Comparison of ENCODE assay signal across 9 cellular contexts in the genomic region with DNA sequence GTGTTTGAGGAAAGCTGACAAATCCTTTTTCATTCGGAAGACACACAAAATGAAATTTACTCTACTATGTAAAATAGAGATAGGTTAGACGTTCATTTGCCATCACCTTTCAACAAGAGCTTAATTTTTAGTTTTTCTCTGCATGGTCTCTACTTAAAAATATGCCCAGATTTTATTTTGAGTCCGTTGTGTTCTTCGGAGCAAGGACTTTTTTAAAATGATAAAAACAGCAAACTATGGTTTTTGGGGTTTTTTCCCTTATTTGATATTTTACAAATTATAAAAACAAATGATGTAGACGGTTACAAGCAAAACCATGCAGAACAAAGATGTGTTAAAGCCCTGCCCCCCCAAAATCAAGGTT. TPM values are rescaled to one million over a fixed set of nuclear protein-coding genes. Genes with fewer than 3 reads are reported as not detected.
A peak's percentile ranks its signal among the peaks of the same experiment; 100 is the strongest.
DNase-seq lines count a peak whose midpoint lies in the region; ATAC-seq, FAIRE-seq and TF ChIP-seq lines count a peak whose summit lies in the region.
"Had no signal": no experiment of that assay in that cellular context is flagged by ENCODE, and none has a peak within 500 bp of the region (broad histone marks: within the 10 kb centered on the region; RNA-seq: fewer than 3 reads in every experiment).

No MANE protein-coding gene starts in this region.

- CTCF ChIA-PET in activated naive CD4-positive, alpha-beta T cell treated with anti-CD3 and anti-CD28 coated beads for 36 hours (lab: Charles Lee): interaction anchor here (0.6 to 7.4 kb wide), 31 partner anchors 9 to 324 kb away, joined by 3 to 146 read pairs (median 5); no protein-coding TSS in a partner anchor
- CTCF ChIA-PET in activated CD8-positive, alpha-beta T cell treated with anti-CD3 and anti-CD28 coated beads, Interleukin-2, amount 10 ng/mL, durations not matched to agents 7 days and 5 days (lab: Charles Lee): interaction anchor here (0.7 to 8.3 kb wide), 38 partner anchors 9 to 336 kb away, joined by 3 to 172 read pairs (median 7); no protein-coding TSS in a partner anchor

- TF ChIP-seq CTCF in type B pancreatic cell (conservative IDR thresholded peaks at IDR 0.05): peak; percentile 39

- no peak for DNase-seq in activated naive CD4-positive, alpha-beta T cell treated with anti-CD3 and anti-CD28 coated beads for 36 hours
- DNase-seq in activated naive CD4-positive, alpha-beta T cell treated with anti-CD3 and anti-CD28 coated beads, Interleukin-2, amount 50 U/mL, for 16 hours: no peak
- no peak for DNase-seq in activated CD8-positive, alpha-beta T cell treated with anti-CD3 and anti-CD28 coated beads, Interleukin-2, amount 10 ng/mL, durations not matched to agents 7 days and 5 days
- DNase-seq in type B pancreatic cell (ENCODE audit: extremely low spot score, unreplicated experiment) (no peak), AG08395 (ENCODE audit: low spot score) (no peak), NCI-H2029 (lab: John Stamatoyannopoulos, UW) (no peak), nucleus accumbens (lab: John Stamatoyannopoulos, UW) (no peak)
- DNase-seq: DMS 273 treated with DMSO at 0.1 percent for 48 hours had no signal

- no peaks in the 10 kb centered on the region for H3K9me3 Mint-ChIP-seq in activated naive CD4-positive, alpha-beta T cell treated with anti-CD3 and anti-CD28 coated beads for 36 hours
- no peaks in the 10 kb centered on the region for H3K9me3 Mint-ChIP-seq in activated CD8-positive, alpha-beta T cell treated with anti-CD3 and anti-CD28 coated beads, Interleukin-2, amount 10 ng/mL, durations not matched to agents 7 days and 5 days (ENCODE audit: insufficient read depth)
- no peaks in the 10 kb centered on the region for H3K9me3 Mint-ChIP-seq in type B pancreatic cell

- H3K36me3 Mint-ChIP-seq in activated naive CD4-positive, alpha-beta T cell treated with anti-CD3 and anti-CD28 coated beads for 36 hours (ENCODE audit: low read depth): peaks cover 15% of the 10 kb centered on the region
- peaks cover 47% of the 10 kb centered on the region for H3K36me3 Mint-ChIP-seq in activated CD8-positive, alpha-beta T cell treated with anti-CD3 and anti-CD28 coated beads, Interleukin-2, amount 10 ng/mL, durations not matched to agents 7 days and 5 days (ENCODE audit: low read depth)
- H3K36me3 Mint-ChIP-seq in type B pancreatic cell: peaks cover 15% of the 10 kb centered on the region

- no peaks in the 10 kb centered on the region for H3K27me3 Mint-ChIP-seq in activated naive CD4-positive, alpha-beta T cell treated with anti-CD3 and anti-CD28 coated beads for 36 hours (ENCODE audit: low read depth)
- no peaks in the 10 kb centered on the region for H3K27me3 Mint-ChIP-seq in activated CD8-positive, alpha-beta T cell treated with anti-CD3 and anti-CD28 coated beads, Interleukin-2, amount 10 ng/mL, durations not matched to agents 7 days and 5 days (ENCODE audit: low read depth)
- no peaks in the 10 kb centered on the region for H3K27me3 Mint-ChIP-seq in type B pancreatic cell

- POLR2A ChIA-PET in activated CD8-positive, alpha-beta T cell treated with anti-CD3 and anti-CD28 coated beads, Interleukin-2, amount 10 ng/mL, durations not matched to agents 7 days and 5 days (lab: Charles Lee): interaction anchor here (0.9 kb wide), 1 partner anchor 52 kb away, joined by 3 read pairs; no protein-coding TSS in a partner anchor

- H3K27ac Mint-ChIP-seq in activated naive CD4-positive, alpha-beta T cell treated with anti-CD3 and anti-CD28 coated beads for 36 hours: peak overlapping the region; percentile 76
- peak overlapping the region; percentile 52 for H3K27ac Mint-ChIP-seq in activated CD8-positive, alpha-beta T cell treated with anti-CD3 and anti-CD28 coated beads, Interleukin-2, amount 10 ng/mL, durations not matched to agents 7 days and 5 days
- peak overlapping the region; percentile 80 for H3K27ac Mint-ChIP-seq in type B pancreatic cell

- intact Hi-C loops in activated naive CD4-positive, alpha-beta T cell treated with anti-CD3 and anti-CD28 coated beads for 36 hours (cut with micrococcal nuclease): loop anchor here (1.0 kb wide), 4 partner anchors 48 to 164 kb away; no protein-coding TSS in a partner anchor

- H3K4me1 Mint-ChIP-seq in activated naive CD4-positive, alpha-beta T cell treated with anti-CD3 and anti-CD28 coated beads for 36 hours (ENCODE audit: low read depth): peaks cover 34% of the 10 kb centered on the region
- peaks cover 24% of the 10 kb centered on the region for H3K4me1 Mint-ChIP-seq in activated CD8-positive, alpha-beta T cell treated with anti-CD3 and anti-CD28 coated beads, Interleukin-2, amount 10 ng/mL, durations not matched to agents 7 days and 5 days (ENCODE audit: low read depth)
- H3K4me1 Mint-ChIP-seq in type B pancreatic cell (ENCODE audit: unreplicated experiment): peaks cover 34% of the 10 kb centered on the region

- peak; percentile 93 for FAIRE-seq in islet of Langerhans (lab: Jason Lieb, UNC)

- H3K4me3 Mint-ChIP-seq in activated naive CD4-positive, alpha-beta T cell treated with anti-CD3 and anti-CD28 coated beads for 36 hours: no peak overlapping the region
- no peak overlapping the region for H3K4me3 Mint-ChIP-seq in activated CD8-positive, alpha-beta T cell treated with anti-CD3 and anti-CD28 coated beads, Interleukin-2, amount 10 ng/mL, durations not matched to agents 7 days and 5 days
- H3K4me3 Mint-ChIP-seq in type B pancreatic cell: no peak overlapping the region

- no peak for ATAC-seq in activated CD8-positive, alpha-beta T cell treated with anti-CD3 and anti-CD28 coated beads, Interleukin-2, amount 10 ng/mL, durations not matched to agents 7 days and 5 days

RNA-seq across cellular contexts. Expression of gene RBM44, which starts 53.3 kb away (rescaled TPM):
- under 1 TPM; 0.52 to 0.84 TPM for total RNA-seq in activated naive CD4-positive, alpha-beta T cell treated with anti-CD3 and anti-CD28 coated beads for 36 hours
- total RNA-seq in activated CD8-positive, alpha-beta T cell treated with anti-CD3 and anti-CD28 coated beads, Interleukin-2, amount 10 ng/mL, durations not matched to agents 7 days and 5 days: under 1 TPM; 0.37 to 0.73 TPM
- total RNA-seq in type B pancreatic cell (ENCODE audit: low replicate concordance): 0.24 and 0.41 TPM in 2 replicates
